20 cellular contexts compared by ENCODE assay signal in the genomic region with DNA sequence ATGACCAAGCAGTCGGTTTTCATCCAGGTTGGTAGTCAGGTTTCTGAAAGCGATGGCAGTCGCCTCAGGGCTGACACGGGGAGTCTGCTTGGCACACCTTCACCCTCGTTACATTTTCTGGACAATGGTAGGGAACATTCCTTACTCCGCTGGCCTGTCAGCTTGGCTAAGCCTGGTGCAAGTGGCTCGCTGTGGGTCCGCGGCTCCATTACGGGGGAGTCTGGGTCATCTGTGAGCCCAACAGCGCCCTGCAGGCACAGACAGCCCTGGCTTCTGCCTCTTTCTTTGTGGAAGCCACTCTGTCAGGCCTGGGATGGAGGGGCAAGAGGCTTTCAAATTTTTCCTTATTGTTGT.
A peak's percentile ranks its signal among the peaks of the same experiment; 100 is the strongest.
DNase-seq lines count a peak whose midpoint lies in the region; ATAC-seq and TF ChIP-seq lines count a peak whose summit lies in the region.
"Had no signal": no experiment of that assay in that cellular context is flagged by ENCODE, and none has a peak within 500 bp of the region (broad histone marks: within the 10 kb centered on the region; RNA-seq: fewer than 3 reads in every experiment).

No MANE protein-coding gene starts in this region.

- ATAC-seq in Right ventricle myocardium inferior = peak; percentile 10
- no peak for ATAC-seq in GM21786 (IDR thresholded peaks at IDR 0.05; ENCODE audit: unreplicated experiment)
- ATAC-seq: Panc1 had no signal

- no peak for DNase-seq in Right ventricle myocardium inferior (ENCODE audit: missing footprints)
- no peak for DNase-seq in right atrium auricular region (ENCODE audit: low spot score)
- peak in 24 of 42 donors; percentile 0 to 51 (median 14) for DNase-seq in head of caudate nucleus
- no peak for DNase-seq in trophoblast cell
- peak; percentile 13 to 24 for DNase-seq in uterus
- DNase-seq in CD4-positive, alpha-beta memory T cell = no peak
- DNase-seq in NCI-H345 treated with DMSO at 0.1 percent for 48 hours (lab: John Stamatoyannopoulos, UW; ENCODE audit: unreplicated experiment) = no peak
- DNase-seq: activated CD4-positive, alpha-beta T cell treated with anti-CD3 and anti-CD28 coated beads, Interleukin-2, amount 10 ng/mL, durations not matched to agents 7 days and 5 days; activated T-cell treated with anti-CD3 and anti-CD28 coated beads, Interleukin-2, amount 50 U/mL, for 24 hours; erythroblast; islet precursor cell; KG1; NCI-H1092; nucleus accumbens; small intestine; SW 1271 had no signal

- H3K79me1 ChIP-seq in trophoblast cell (ENCODE audit: low read length) = peaks cover 3% of the 10 kb centered on the region

- H3K27me3 ChIP-seq in right atrium auricular region (no peaks in the 10 kb centered on the region), trophoblast cell (ENCODE audit: insufficient read depth, low read length) (no peaks in the 10 kb centered on the region), uterus (no peaks in the 10 kb centered on the region)
- H3K27me3 ChIP-seq in CD4-positive, alpha-beta memory T cell (ENCODE audit: insufficient read depth, low read length) = no peaks in the 10 kb centered on the region

- H2AFZ ChIP-seq in trophoblast cell (ENCODE audit: insufficient read depth, low read length, poor library complexity) = no peak overlapping the region

- CTCF ChIA-PET in CD4-positive, alpha-beta memory T cell (lab: Charles Lee; ENCODE audit: partially characterized antibody) = interaction anchor here (1.7 kb wide), 1 partner anchor 9 kb away, joined by 3 read pairs; no protein-coding TSS in a partner anchor

- H3K36me3 Mint-ChIP-seq in CD4-positive, alpha-beta memory T cell = peaks cover 2% of the 10 kb centered on the region in 2 donors
- H3K36me3 Mint-ChIP-seq: activated naive CD8-positive, alpha-beta T cell had no signal

- no peak overlapping the region for H2BK12ac ChIP-seq in trophoblast cell (ENCODE audit: low read length)

- H4K91ac ChIP-seq in trophoblast cell (ENCODE audit: low read depth, low read length) = peak overlapping the region; percentile 4

- H2AK5ac ChIP-seq in trophoblast cell (ENCODE audit: low read length) = no peak overlapping the region

- WGBS in trophoblast cell (ENCODE audit: extremely low coverage, insufficient coverage, insufficient read length) = no CpG with 5 or more reads among the region's 11 CpGs

- no peak for TF ChIP-seq POLR2A in uterus (IDR thresholded peaks at IDR 0.05)

- TF ChIP-seq CTCF in right atrium auricular region (IDR thresholded peaks at IDR 0.05) = no peak
- no peak for TF ChIP-seq CTCF in uterus (IDR thresholded peaks at IDR 0.05)

- no peak overlapping the region for H3K18ac ChIP-seq in trophoblast cell (ENCODE audit: low read length)

- H3K27ac Mint-ChIP-seq in CD4-positive, alpha-beta memory T cell = no peak overlapping the region
- H3K27ac Mint-ChIP-seq: activated CD4-positive, alpha-beta T cell treated with anti-CD3 and anti-CD28 coated beads, Interleukin-2, amount 10 ng/mL, durations not matched to agents 7 days and 5 days; activated naive CD8-positive, alpha-beta T cell; activated T-cell treated with anti-CD3 and anti-CD28 coated beads, Interleukin-2, amount 50 U/mL, for 24 hours had no signal

- no peaks in the 10 kb centered on the region for H3K9me3 ChIP-seq in right atrium auricular region
- peaks cover 3% of the 10 kb centered on the region for H3K9me3 ChIP-seq in trophoblast cell (ENCODE audit: insufficient read depth, low read depth, low read length)
- no peaks in the 10 kb centered on the region for H3K9me3 ChIP-seq in uterus
- H3K9me3 ChIP-seq in CD4-positive, alpha-beta memory T cell (ENCODE audit: control insufficient read depth in 1 of 2, low read length in 2 of 2) = no peaks in the 10 kb centered on the region
- H3K9me3 ChIP-seq: HAP-1 had no signal

- no peak overlapping the region for H4K8ac ChIP-seq in trophoblast cell (ENCODE audit: low read depth, low read length)

- no peak overlapping the region for H4K12ac ChIP-seq in trophoblast cell (ENCODE audit: low read depth, low read length)

- no peaks in the 10 kb centered on the region for H3K9me3 Mint-ChIP-seq in CD4-positive, alpha-beta memory T cell
- H3K9me3 Mint-ChIP-seq: activated CD4-positive, alpha-beta T cell treated with anti-CD3 and anti-CD28 coated beads, Interleukin-2, amount 10 ng/mL, durations not matched to agents 7 days and 5 days; activated T-cell treated with anti-CD3 and anti-CD28 coated beads, Interleukin-2, amount 50 U/mL, for 24 hours had no signal

- H3K79me2 ChIP-seq in trophoblast cell (ENCODE audit: control insufficient read depth, insufficient read depth, low read length, poor library complexity) = peaks cover 2% of the 10 kb centered on the region

- peaks cover 3 to 49% (median 19%) of the 10 kb centered on the region in 4 donors for H3K4me1 Mint-ChIP-seq in CD4-positive, alpha-beta memory T cell

- intact Hi-C loops in Right ventricle myocardium inferior (cut with DNase I) (loop anchor here (5.0 kb wide), 1 partner anchor 78 kb away; no protein-coding TSS in a partner anchor), head of caudate nucleus (cut with DNase I) (no loop called here), uterus (cut with DNase I; ENCODE audit: low total_unique reads) (no loop called here)
- intact Hi-C loops in CD4-positive, alpha-beta memory T cell (cut with micrococcal nuclease) = no loop called here

- H3K36me3 ChIP-seq in right atrium auricular region (no peaks in the 10 kb centered on the region), trophoblast cell (ENCODE audit: control insufficient read depth in 1 of 2, insufficient read depth in 2 of 2, low read length in 2 of 2) (no peaks in the 10 kb centered on the region), uterus (no peaks in the 10 kb centered on the region)
- no peaks in the 10 kb centered on the region for H3K36me3 ChIP-seq in CD4-positive, alpha-beta memory T cell (ENCODE audit: insufficient read depth, low read length)
- H3K36me3 ChIP-seq: HAP-1 had no signal

- H3K27ac ChIP-seq in right atrium auricular region (peak overlapping the region in 1 of 2 donors; percentile 20), trophoblast cell (ENCODE audit: low read depth, low read length) (no peak overlapping the region), uterus (no peak overlapping the region)
- H3K27ac ChIP-seq in CD4-positive, alpha-beta memory T cell (ENCODE audit: low read depth, low read length) = no peak overlapping the region

- no peak overlapping the region for H3K23ac ChIP-seq in trophoblast cell (ENCODE audit: low read length)

- no peak overlapping the region for H3K4me3 Mint-ChIP-seq in CD4-positive, alpha-beta memory T cell
- H3K4me3 Mint-ChIP-seq: activated CD4-positive, alpha-beta T cell treated with anti-CD3 and anti-CD28 coated beads, Interleukin-2, amount 10 ng/mL, durations not matched to agents 7 days and 5 days; activated naive CD8-positive, alpha-beta T cell; activated T-cell treated with anti-CD3 and anti-CD28 coated beads, Interleukin-2, amount 50 U/mL, for 24 hours had no signal

- H3K4me2 ChIP-seq in trophoblast cell (ENCODE audit: low read length) = no peak overlapping the region

- no peak overlapping the region for H3K14ac ChIP-seq in trophoblast cell (ENCODE audit: low read length)

- H3K4me3 ChIP-seq in right atrium auricular region (no peak overlapping the region), trophoblast cell (ENCODE audit: low read depth, low read length) (no peak overlapping the region), uterus (no peak overlapping the region)
- no peak overlapping the region for H3K4me3 ChIP-seq in CD4-positive, alpha-beta memory T cell (ENCODE audit: low read length in 2 of 2)
- H3K4me3 ChIP-seq: HAP-1 had no signal

- no peaks in the 10 kb centered on the region for H3K27me3 Mint-ChIP-seq in CD4-positive, alpha-beta memory T cell
- H3K27me3 Mint-ChIP-seq: activated CD4-positive, alpha-beta T cell treated with anti-CD3 and anti-CD28 coated beads, Interleukin-2, amount 10 ng/mL, durations not matched to agents 7 days and 5 days; activated naive CD8-positive, alpha-beta T cell had no signal

- H2BK5ac ChIP-seq in trophoblast cell (ENCODE audit: low read depth, low read length, poor library complexity) = no peak overlapping the region

- H2BK120ac ChIP-seq in trophoblast cell (ENCODE audit: insufficient read depth, low read length, poor library complexity) = no peak overlapping the region

- POLR2A ChIA-PET in CD4-positive, alpha-beta memory T cell (lab: Charles Lee; ENCODE audit: partially characterized antibody) = interaction anchor here (1.8 to 2.1 kb wide), 2 partner anchors 10 to 96 kb away, joined by 4 to 12 read pairs; partner anchors contain the start of gene HDAC4

- no peak overlapping the region for H3K9ac ChIP-seq in trophoblast cell (ENCODE audit: low read length)

- no peak overlapping the region for H3K4ac ChIP-seq in trophoblast cell (ENCODE audit: low read depth, low read length)

- peaks cover 3 to 88% of the 10 kb centered on the region in 2 donors for H3K4me1 ChIP-seq in right atrium auricular region
- peaks cover 11 to 15% of the 10 kb centered on the region in 2 experiments for H3K4me1 ChIP-seq in trophoblast cell (ENCODE audit: control insufficient read depth in 1 of 2, insufficient read depth in 2 of 2, low read length in 2 of 2)
- peaks cover 13 to 20% of the 10 kb centered on the region in 2 donors for H3K4me1 ChIP-seq in uterus
- peaks cover 13% of the 10 kb centered on the region for H3K4me1 ChIP-seq in CD4-positive, alpha-beta memory T cell (ENCODE audit: insufficient read depth, low read length)
- H3K4me1 ChIP-seq: HAP-1 had no signal

Comparison
In these comparisons a context has a peak if more than half of its experiments do, and no peak if none do; other contexts are left out.
1. DNase-seq: peak in head of caudate nucleus (24 of 42) and uterus (2 of 2); none in Right ventricle myocardium inferior (single experiment), right atrium auricular region (single experiment), trophoblast cell (0 of 2), CD4-positive, alpha-beta memory T cell (0 of 5) and NCI-H345 treated with DMSO at 0.1 percent for 48 hours (single experiment).